16 cellular contexts compared by ENCODE assay signal in the genomic region with DNA sequence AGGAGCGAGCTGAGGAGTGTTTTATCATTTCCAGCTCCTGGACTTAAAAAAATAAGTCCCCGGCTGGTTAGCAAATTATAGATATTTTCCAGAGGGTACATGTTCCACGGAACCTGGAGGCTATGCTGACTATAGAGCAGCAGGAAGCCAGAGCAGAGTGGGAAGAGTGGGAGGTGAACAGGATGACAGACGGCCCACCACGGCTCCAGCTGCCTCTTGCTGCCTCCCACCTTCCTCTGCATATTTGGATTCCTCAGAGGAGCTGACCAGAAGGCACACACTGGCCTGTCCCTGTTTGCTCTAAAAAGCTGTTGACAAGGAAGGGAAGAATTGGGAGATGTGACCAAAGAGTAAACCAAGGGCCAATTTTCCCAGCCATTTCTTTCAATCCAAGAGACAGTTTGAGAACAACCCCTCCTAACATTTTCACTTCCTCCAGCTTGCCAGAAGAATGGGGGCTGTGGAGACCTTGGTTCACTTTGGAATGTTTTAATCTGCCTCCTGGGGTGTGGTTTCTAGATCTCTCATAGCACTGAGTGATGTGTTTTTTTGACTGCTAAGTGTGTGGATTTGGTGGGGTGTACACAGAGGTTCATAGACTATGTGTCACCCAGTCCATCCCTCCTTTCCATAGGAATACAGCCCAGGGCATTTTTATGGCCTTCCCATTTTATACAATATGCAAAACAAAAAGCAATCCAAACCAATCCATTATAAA. TPM values are rescaled to one million over a fixed set of nuclear protein-coding genes. Genes with fewer than 3 reads are reported as not detected.
A peak's percentile ranks its signal among the peaks of the same experiment; 100 is the strongest.
DNase-seq lines count a peak whose midpoint lies in the region; ATAC-seq and TF ChIP-seq lines count a peak whose summit lies in the region.
"Had no signal": no experiment of that assay in that cellular context is flagged by ENCODE, and none has a peak within 500 bp of the region (broad histone marks: within the 10 kb centered on the region; RNA-seq: fewer than 3 reads in every experiment).

No MANE protein-coding gene starts in this region.

- CTCF ChIA-PET in HEK293 (lab: Yijun Ruan, JAX) = no interaction called here
- CTCF ChIA-PET in activated CD8-positive, alpha-beta T cell treated with anti-CD3 and anti-CD28 coated beads, Interleukin-2, amount 10 ng/mL, durations not matched to agents 7 days and 5 days (lab: Charles Lee) = no interaction called here

- no peak overlapping the region for H3K27ac ChIP-seq in HEK293 (ENCODE audit: extremely low read depth, low read depth, low read length)
- peak overlapping the region in 1 of 2 donors; percentile 21 for H3K27ac ChIP-seq in lung (ENCODE audit: low read depth in 1 of 2, low read length in 1 of 2)
- H3K27ac ChIP-seq: pancreas had no signal

- H3K4me3 ChIP-seq in AG10803 (ENCODE audit: low read length) = no peak overlapping the region
- no peak overlapping the region for H3K4me3 ChIP-seq in HEK293 (ENCODE audit: low read depth, low read length)
- H3K4me3 ChIP-seq in lung = no peak overlapping the region
- H3K4me3 ChIP-seq: pancreas, spleen had no signal

- 62 to 64% methylated on average over 5 of the region's 5 CpGs for WGBS in lung, 2 donors

- POLR2A ChIA-PET in HEK293 (lab: Yijun Ruan, JAX) = no interaction called here
- POLR2A ChIA-PET in activated CD8-positive, alpha-beta T cell treated with anti-CD3 and anti-CD28 coated beads, Interleukin-2, amount 10 ng/mL, durations not matched to agents 7 days and 5 days (lab: Charles Lee) = no interaction called here

- H3K4me1 ChIP-seq in HEK293 (ENCODE audit: control insufficient read depth, insufficient read depth, low read length) (no peaks in the 10 kb centered on the region), lung (ENCODE audit: control insufficient read depth in 2 of 2, insufficient read depth in 2 of 2, low read length in 2 of 2) (peaks cover 0 to 8% of the 10 kb centered on the region in 2 donors)
- H3K4me1 ChIP-seq: pancreas, spleen had no signal

- DNase-seq in AG10803 (ENCODE audit: low read depth) (peak; percentile 15), UCSD-AML1 (lab: John Stamatoyannopoulos, UW; ENCODE audit: unreplicated experiment) (peak; percentile 45), lung (ENCODE audit: low spot score) (no peak), NCI-H1048 (lab: John Stamatoyannopoulos, UW) (no peak)
- no peak for DNase-seq in central memory CD4-positive, alpha-beta T cell
- DNase-seq in stimulated activated CD4-positive, alpha-beta T cell treated with anti-CD3 and anti-CD28 coated beads, Interleukin-15, amount 100 ng/mL, for 24 hours = no peak
- no peak for DNase-seq in activated CD8-positive, alpha-beta T cell treated with anti-CD3 and anti-CD28 coated beads, Interleukin-2, amount 10 ng/mL, durations not matched to agents 7 days and 5 days
- DNase-seq: activated effector memory CD4-positive, alpha-beta T cell treated with anti-CD3 and anti-CD28 coated beads, Interleukin-2, amount 50 U/mL, for 16 hours; AML-193; endodermal cell; midbrain; NCI-H1092 treated with DMSO at 0.1 percent for 48 hours; NCI-H2227 treated with DMSO at 0.1 percent for 48 hours; pancreas; spleen had no signal

- H3K27me3 ChIP-seq in lung (ENCODE audit: control insufficient read depth, insufficient read depth) = no peaks in the 10 kb centered on the region
- H3K27me3 ChIP-seq: pancreas, spleen had no signal

- no peak overlapping the region for H3K27ac Mint-ChIP-seq in activated CD8-positive, alpha-beta T cell treated with anti-CD3 and anti-CD28 coated beads, Interleukin-2, amount 10 ng/mL, durations not matched to agents 7 days and 5 days
- H3K27ac Mint-ChIP-seq: endodermal cell had no signal

- no peaks in the 10 kb centered on the region for H3K9me3 Mint-ChIP-seq in activated CD8-positive, alpha-beta T cell treated with anti-CD3 and anti-CD28 coated beads, Interleukin-2, amount 10 ng/mL, durations not matched to agents 7 days and 5 days (ENCODE audit: insufficient read depth)
- H3K9me3 Mint-ChIP-seq: endodermal cell had no signal

- no peak for TF ChIP-seq CTCF in AG10803 (conservative IDR thresholded peaks at IDR 0.05; ENCODE audit: low read length)
- TF ChIP-seq CTCF in HEK293 (tag by site-specific recombination; IDR thresholded peaks at IDR 0.05) = no peak
- TF ChIP-seq CTCF in lung (IDR thresholded peaks at IDR 0.05; ENCODE audit: control extremely low read depth, extremely low read depth) = no peak

- no peak overlapping the region for H3K4me3 Mint-ChIP-seq in activated CD8-positive, alpha-beta T cell treated with anti-CD3 and anti-CD28 coated beads, Interleukin-2, amount 10 ng/mL, durations not matched to agents 7 days and 5 days
- H3K4me3 Mint-ChIP-seq: endodermal cell had no signal

- no peaks in the 10 kb centered on the region for H3K36me3 ChIP-seq in HEK293 (ENCODE audit: control insufficient read depth in 2 of 2, insufficient read depth in 1 of 2, low read length in 2 of 2)
- no peaks in the 10 kb centered on the region for H3K36me3 ChIP-seq in lung (ENCODE audit: control insufficient read depth in 2 of 2, insufficient read depth in 2 of 2, low read length in 2 of 2)
- H3K36me3 ChIP-seq: spleen had no signal

- H3K9me3 ChIP-seq in HEK293 (ENCODE audit: control insufficient read depth, insufficient read depth, low read depth, low read length) (no peaks in the 10 kb centered on the region), lung (ENCODE audit: control insufficient read depth in 2 of 2, insufficient read depth in 1 of 2, low read length in 1 of 2) (no peaks in the 10 kb centered on the region)
- H3K9me3 ChIP-seq: pancreas, spleen had no signal

- no peaks in the 10 kb centered on the region for H3K36me3 Mint-ChIP-seq in activated CD8-positive, alpha-beta T cell treated with anti-CD3 and anti-CD28 coated beads, Interleukin-2, amount 10 ng/mL, durations not matched to agents 7 days and 5 days (ENCODE audit: low read depth)

- peaks cover 2% of the 10 kb centered on the region for H3K4me1 Mint-ChIP-seq in activated CD8-positive, alpha-beta T cell treated with anti-CD3 and anti-CD28 coated beads, Interleukin-2, amount 10 ng/mL, durations not matched to agents 7 days and 5 days (ENCODE audit: low read depth)

- no peaks in the 10 kb centered on the region for H3K27me3 Mint-ChIP-seq in activated CD8-positive, alpha-beta T cell treated with anti-CD3 and anti-CD28 coated beads, Interleukin-2, amount 10 ng/mL, durations not matched to agents 7 days and 5 days (ENCODE audit: low read depth)

- peak; percentile 19 for ATAC-seq in lung (ENCODE audit: insufficient read depth, low FRiP score)
- ATAC-seq in activated CD8-positive, alpha-beta T cell treated with anti-CD3 and anti-CD28 coated beads, Interleukin-2, amount 10 ng/mL, durations not matched to agents 7 days and 5 days = no peak
- ATAC-seq: pancreas had no signal

TF ChIP-seq in HEK293, 187 proteins besides CTCF, POLR2A, EP300 and RAD21:
- TF ChIP-seq ZFHX2 (tag by site-specific recombination; conservative IDR thresholded peaks at IDR 0.05) (peak; percentile 21; the same call in 1 of the 2 replicates), EGR2 (tag by site-specific recombination; IDR thresholded peaks at IDR 0.05; ENCODE audit: low read depth) (peak; percentile 32; the same call in 1 of the 2 replicates), ZNF530 (tag by site-specific recombination; IDR thresholded peaks at IDR 0.05; ENCODE audit: low read depth) (no peak)

RNA-seq across cellular contexts. Expression of a gene that starts 36.8 kb away (rescaled TPM):
- total RNA-seq in lung = 1 to 10 TPM; 1.8 to 2.2 TPM
- 1 to 10 TPM; 2.4 to 2.6 TPM for polyA plus RNA-seq in lung
- total RNA-seq in activated CD8-positive, alpha-beta T cell treated with anti-CD3 and anti-CD28 coated beads, Interleukin-2, amount 10 ng/mL, durations not matched to agents 7 days and 5 days = under 1 TPM; 0.26 to 0.29 TPM
- total RNA-seq: endodermal cell had no signal

RNA-seq across cellular contexts. Expression of a gene that starts 49.1 kb away (rescaled TPM):
- 10 to 100 TPM; 73.4 to 86.8 TPM for total RNA-seq in lung
- polyA plus RNA-seq in lung = 100 to 1,000 TPM; 119 to 341 TPM
- total RNA-seq in activated CD8-positive, alpha-beta T cell treated with anti-CD3 and anti-CD28 coated beads, Interleukin-2, amount 10 ng/mL, durations not matched to agents 7 days and 5 days = 100 to 1,000 TPM; 119 to 124 TPM

Comparison
In these comparisons a context has a peak if more than half of its experiments do, and no peak if none do; other contexts are left out.
1. DNase-seq: peak in AG10803 (single experiment) and UCSD-AML1 (single experiment); none in lung (single experiment), central memory CD4-positive, alpha-beta T cell (single experiment), stimulated activated CD4-positive, alpha-beta T cell treated with anti-CD3 and anti-CD28 coated beads, Interleukin-15, amount 100 ng/mL, for 24 hours (single experiment), activated CD8-positive, alpha-beta T cell treated with anti-CD3 and anti-CD28 coated beads, Interleukin-2, amount 10 ng/mL, durations not matched to agents 7 days and 5 days (single experiment) and NCI-H1048 (single experiment).